In genomic region chr18:77101410-77102245, GRCh38 we compare ENCODE assay signal across 8 cellular contexts. TPM values are rescaled to one million over a fixed set of nuclear protein-coding genes. Genes with fewer than 3 reads are reported as not detected.
DNase-seq lines count a peak whose midpoint lies in the region; TF ChIP-seq lines count a peak whose summit lies in the region.

No MANE protein-coding gene starts in this region.

- POLR2A ChIA-PET in GM10248 (lab: Yijun Ruan, JAX) (interaction anchor here (1.0 kb wide), 2 partner anchors 23 to 36 kb away, joined by 3 to 4 read pairs; no protein-coding TSS in a partner anchor), Caco-2 (lab: Charles Lee) (no interaction called here)

- TF ChIP-seq CTCF in GM10248 (IDR thresholded peaks at IDR 0.05; ENCODE audit: control extremely low read depth, extremely low read depth, low read depth, missing control alignments) (no peak), fibroblast of villous mesenchyme (IDR thresholded peaks at IDR 0.05; ENCODE audit: insufficient read depth, low read depth, low read length) (no peak), Caco-2 (IDR thresholded peaks at IDR 0.05; ENCODE audit: insufficient read depth in 1 of 2, low read depth in 1 of 2, low read length in 1 of 2, severe bottlenecking in 1 of 2, unreplicated experiment in 1 of 2) (no peak)

- peaks cover 7% of the 10 kb centered on the region for H3K4me1 Mint-ChIP-seq in Caco-2 (ENCODE audit: low read depth, unreplicated experiment)

- no peaks in the 10 kb centered on the region for H3K36me3 Mint-ChIP-seq in Caco-2 (ENCODE audit: insufficient read depth, unreplicated experiment)

- BruUV-seq in Caco-2 (replicated peaks; lab: Mats Ljungman, UMichigan): no TSS peak

- no peak overlapping the region for H3K4me3 Mint-ChIP-seq in Caco-2 (ENCODE audit: unreplicated experiment)

- intact Hi-C loops in posterior vena cava (cut with DNase I) (loop anchor here in 1 of 2 donors (5.0 kb wide), 1 partner anchor 34 kb away; no protein-coding TSS in a partner anchor), Caco-2 (cut with micrococcal nuclease; ENCODE audit: unreplicated experiment) (no loop called here)

- H3K4me1 ChIP-seq in Caco-2: no peaks in the 10 kb centered on the region

- H3K27me3 ChIP-seq in Caco-2 (replicated peaks; ENCODE audit: control insufficient read depth, insufficient read depth, low read length): no peaks in the 10 kb centered on the region

- no peaks in the 10 kb centered on the region for H3K27me3 Mint-ChIP-seq in Caco-2 (ENCODE audit: insufficient read depth, unreplicated experiment)

- CTCF ChIA-PET in GM10248 (lab: Yijun Ruan, JAX): interaction anchor here (1.0 to 2.8 kb wide), 8 partner anchors 11 to 119 kb away, joined by 3 to 9 read pairs (median 4); no protein-coding TSS in a partner anchor
- CTCF ChIA-PET in Caco-2 (lab: Charles Lee): interaction anchor here (0.7 kb wide), 1 partner anchor 46 kb away, joined by 3 read pairs; no protein-coding TSS in a partner anchor

- H3K9me3 Mint-ChIP-seq in Caco-2 (ENCODE audit: unreplicated experiment): no peaks in the 10 kb centered on the region

- no peak overlapping the region for H3K27ac Mint-ChIP-seq in Caco-2 (ENCODE audit: unreplicated experiment)

- H3K9me3 ChIP-seq in Caco-2: no peaks in the 10 kb centered on the region

- H3K36me3 ChIP-seq in Caco-2 (ENCODE audit: control insufficient read depth, insufficient read depth, low read length): no peaks in the 10 kb centered on the region; the same call in 1 of the 2 replicates

- DNase-seq in GM10248 (ENCODE audit: extremely low spot score) (peak; percentile 66), HCEC 1CT (peak; percentile 98), M059J (ENCODE audit: low read depth) (peak; percentile 99), fibroblast of villous mesenchyme (ENCODE audit: low read depth) (peak; percentile 98), posterior vena cava (ENCODE audit: low spot score) (peak; percentile 97), superior temporal gyrus (ENCODE audit: extremely low spot score) (no peak), Caco-2 (no peak)
- DNase-seq in activated CD8-positive, alpha-beta memory T cell treated with anti-CD3 and anti-CD28 coated beads, Interleukin-2, amount 50 U/mL, for 48 hours: peak; percentile 80

- peak overlapping the region; percentile 24 for H3K4me3 ChIP-seq in fibroblast of villous mesenchyme (ENCODE audit: low read depth, low read length)
- no peak overlapping the region for H3K4me3 ChIP-seq in Caco-2 (ENCODE audit: low read depth, low read length)

RNA-seq across cellular contexts. Expression of gene MBP, which starts 31.0 kb away (rescaled TPM):
- total RNA-seq in M059J (2014; rRNA removed; shearing (Covaris generic)): 4.7 and 9.9 TPM in 2 replicates
- 3.9 and 5.2 TPM in 2 replicates for total RNA-seq in fibroblast of villous mesenchyme
- 10 to 100 TPM; 41.6 to 42.1 TPM for total RNA-seq in posterior vena cava
- total RNA-seq in Caco-2 (2022): 7.9 and 11.4 TPM in 2 replicates

Comparison
In these comparisons a context has a peak if more than half of its experiments do, and no peak if none do; other contexts are left out.
1. DNase-seq: peak in GM10248 (single experiment), HCEC 1CT (single experiment), M059J (single experiment), activated CD8-positive, alpha-beta memory T cell treated with anti-CD3 and anti-CD28 coated beads, Interleukin-2, amount 50 U/mL, for 48 hours (single experiment), fibroblast of villous mesenchyme (single experiment) and posterior vena cava (single experiment); none in superior temporal gyrus (single experiment) and Caco-2 (0 of 2).